In the genomic region with DNA sequence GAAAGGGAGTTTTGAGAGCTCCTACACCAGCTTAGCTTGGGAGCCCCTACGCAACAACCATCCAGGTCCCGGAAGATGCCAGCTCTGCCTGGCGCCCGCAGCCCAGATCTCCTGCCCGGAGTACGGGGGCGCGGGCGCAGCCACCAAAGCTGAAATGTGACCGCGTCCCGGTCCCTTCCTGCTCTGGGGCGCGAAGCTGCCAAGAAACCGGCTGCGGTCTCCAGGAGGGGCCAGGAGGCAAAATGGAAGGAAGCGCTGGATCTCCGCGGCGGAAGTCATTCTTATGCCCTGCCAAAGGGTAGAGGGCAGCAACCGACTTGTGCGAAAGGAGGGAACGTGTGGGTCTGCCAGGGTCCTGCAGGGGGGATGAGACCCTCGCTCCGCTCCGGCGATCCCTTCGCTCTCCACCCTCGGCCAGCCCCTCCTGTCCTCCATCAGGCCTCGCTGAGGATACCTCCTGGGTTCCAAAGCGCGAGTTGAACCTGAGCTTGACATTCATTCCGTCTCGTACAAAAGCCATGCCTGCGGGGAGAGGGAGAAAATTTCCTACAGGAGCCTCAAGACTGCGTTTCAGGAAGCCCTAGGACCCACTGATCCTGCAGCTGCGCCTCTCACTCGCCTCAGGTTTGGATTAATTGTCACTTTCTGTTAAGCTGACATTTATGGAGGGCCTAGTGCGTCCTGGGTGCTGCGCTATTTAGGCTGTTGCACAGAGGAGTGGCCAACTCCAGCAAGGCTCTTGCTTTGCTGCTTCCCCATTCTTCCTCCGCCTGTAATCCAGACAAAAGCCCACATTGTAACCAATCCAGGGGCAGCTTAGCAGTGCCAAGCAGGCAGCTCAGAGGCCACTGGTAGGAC, we compare ENCODE assay signal across 8 cellular contexts.
DNase-seq lines count a peak whose midpoint lies in the region; ATAC-seq and TF ChIP-seq lines count a peak whose summit lies in the region.

No MANE protein-coding gene starts in this region.

- CTCF ChIA-PET in RWPE1 (lab: Yijun Ruan, JAX): no interaction called here

- H3K4me1 Mint-ChIP-seq in IgD-negative memory B cell (peaks cover 0 to 6% (median 4%) of the 10 kb centered on the region in 3 donors), progenitor cell of endocrine pancreas (ENCODE audit: low read depth) (no peaks in the 10 kb centered on the region)

- H3K27me3 Mint-ChIP-seq in IgD-negative memory B cell: peaks cover 5% of the 10 kb centered on the region
- no peaks in the 10 kb centered on the region for H3K27me3 Mint-ChIP-seq in progenitor cell of endocrine pancreas

- H3K36me3 Mint-ChIP-seq in IgD-negative memory B cell (no peaks in the 10 kb centered on the region), progenitor cell of endocrine pancreas (ENCODE audit: insufficient read depth) (no peaks in the 10 kb centered on the region)

- H3K27ac ChIP-seq in RWPE1: no peak overlapping the region

- peak overlapping the region; percentile 32 to 91 (median 62) for H3K4me3 Mint-ChIP-seq in IgD-negative memory B cell
- H3K4me3 Mint-ChIP-seq in progenitor cell of endocrine pancreas (ENCODE audit: low read depth): peak overlapping the region; percentile 63

- POLR2A ChIA-PET in RWPE1 (lab: Yijun Ruan, JAX; ENCODE audit: low non-redundant PET): no interaction called here

- peak; percentile 57 for ATAC-seq in GM21576 (IDR thresholded peaks at IDR 0.05; ENCODE audit: unreplicated experiment)

- peak overlapping the region in 1 of 3 donors; percentile 36 for H3K27ac Mint-ChIP-seq in IgD-negative memory B cell
- no peak overlapping the region for H3K27ac Mint-ChIP-seq in progenitor cell of endocrine pancreas

- peaks cover 0 to 2% (median 2%) of the 10 kb centered on the region in 3 donors for H3K9me3 Mint-ChIP-seq in IgD-negative memory B cell
- no peaks in the 10 kb centered on the region for H3K9me3 Mint-ChIP-seq in progenitor cell of endocrine pancreas (ENCODE audit: low read depth)

- DNase-seq in GM04504 (ENCODE audit: low read depth) (peak; percentile 81), globus pallidus (ENCODE audit: low spot score) (peak; percentile 95), progenitor cell of endocrine pancreas (ENCODE audit: low spot score, unreplicated experiment) (no peak), RWPE1 (ENCODE audit: low spot score) (no peak)
- peak; percentile 21 to 31 for DNase-seq in activated T-cell treated with anti-CD3 and anti-CD28 coated beads, Interleukin-2, amount 50 U/mL, for 48 hours
- DNase-seq in stimulated activated naive CD4-positive, alpha-beta T cell treated with Interleukin-2 at 50 U/mL for 16 hours (lab: John Stamatoyannopoulos, UW): no peak

- TF ChIP-seq CTCF in progenitor cell of endocrine pancreas (IDR thresholded peaks at IDR 0.05; ENCODE audit: unreplicated experiment): no peak
- no peak for TF ChIP-seq CTCF in RWPE1 (conservative IDR thresholded peaks at IDR 0.05; ENCODE audit: low read depth)

Comparison
In these comparisons a context has a peak if more than half of its experiments do, and no peak if none do; other contexts are left out.
1. DNase-seq: peak in GM04504 (single experiment), activated T-cell treated with anti-CD3 and anti-CD28 coated beads, Interleukin-2, amount 50 U/mL, for 48 hours (2 of 2) and globus pallidus (single experiment); none in progenitor cell of endocrine pancreas (single experiment), stimulated activated naive CD4-positive, alpha-beta T cell treated with Interleukin-2 at 50 U/mL for 16 hours (single experiment) and RWPE1 (single experiment).